22 cellular contexts compared by ENCODE assay signal in genomic region chr20:48460681-48461080, GRCh38.
DNase-seq lines count a peak whose midpoint lies in the region; ATAC-seq, FAIRE-seq and TF ChIP-seq lines count a peak whose summit lies in the region.
"Had no signal": no experiment of that assay in that cellular context is flagged by ENCODE, and none has a peak within 500 bp of the region (broad histone marks: within the 10 kb centered on the region; RNA-seq: fewer than 3 reads in every experiment).

No MANE protein-coding gene starts in this region.

- H3K4me3 Mint-ChIP-seq in stimulated activated memory B cell treated with anti-CD40 and anti-IgM and Interleukin-4, amounts not matched to agents 10 μg/mL and 1 μg/mL and 100 μg/mL, for 72 hours: peak overlapping the region; percentile 25
- no peak overlapping the region for H3K4me3 Mint-ChIP-seq in effector memory CD8-positive, alpha-beta T cell
- H3K4me3 Mint-ChIP-seq: CD8-positive, alpha-beta memory T cell had no signal

- H3K27me3 ChIP-seq in GM12878 (replicated peaks in 1 of 2; ENCODE audit: control insufficient read depth in 2 of 2, insufficient read depth in 2 of 2, low read length in 1 of 2): 0 out of 4 replicates have a peak, but pooled peaks cover 0 to 2% of the 10 kb centered on the region in 2 experiments
- no peaks in the 10 kb centered on the region for H3K27me3 ChIP-seq in neural cell (ENCODE audit: insufficient read depth, low read depth, low read length)

- DNase-seq in activated CD4-positive, CD25-positive, alpha-beta regulatory T cell treated with anti-CD3 and anti-CD28 coated beads, Interleukin-2, amount 50 U/mL, for 72 hours: peak; percentile 0
- DNase-seq in GM12878 (ENCODE audit: low read depth, low spot score) (no peak), NCI-H524 treated with DMSO at 0.1 percent for 48 hours (lab: John Stamatoyannopoulos, UW) (no peak)
- no peak for DNase-seq in effector memory CD8-positive, alpha-beta T cell
- DNase-seq: C1 segment of cervical spinal cord; Calu3; CD8-positive, alpha-beta memory T cell; DMS153; GF-D8; HCEC 1CT; KBM-7; NCI-H1092; NCI-H1436 treated with DMSO at 0.1 percent for 48 hours; NCI-H1930; NCI-H2227 treated with DMSO at 0.1 percent for 48 hours; NCI-H510A; NCI-H748 treated with DMSO at 0.1 percent for 48 hours had no signal

- no peak overlapping the region for H3K4me3 ChIP-seq in GM12878
- no peak overlapping the region for H3K4me3 ChIP-seq in neural cell (ENCODE audit: low read length)

- H3K36me3 ChIP-seq in GM12878 (ENCODE audit: control insufficient read depth in 2 of 2, insufficient read depth in 2 of 2, low read length in 1 of 2) (no peaks in the 10 kb centered on the region), neural cell (ENCODE audit: insufficient read depth, low read length) (no peaks in the 10 kb centered on the region)

- H4K20me1 ChIP-seq in GM12878 (ENCODE audit: control insufficient read depth, insufficient read depth) (no peaks in the 10 kb centered on the region), neural cell (ENCODE audit: insufficient read depth) (no peaks in the 10 kb centered on the region)

- H3K9me3 Mint-ChIP-seq in stimulated activated memory B cell treated with anti-CD40 and anti-IgM and Interleukin-4, amounts not matched to agents 10 μg/mL and 1 μg/mL and 100 μg/mL, for 72 hours: peaks cover 3% of the 10 kb centered on the region
- no peaks in the 10 kb centered on the region for H3K9me3 Mint-ChIP-seq in effector memory CD8-positive, alpha-beta T cell
- H3K9me3 Mint-ChIP-seq: CD8-positive, alpha-beta memory T cell had no signal

- H3K79me2 ChIP-seq in GM12878 (ENCODE audit: control insufficient read depth, insufficient read depth, low read length): no peaks in the 10 kb centered on the region
- H3K79me2 ChIP-seq in neural cell (replicated peaks; ENCODE audit: insufficient read depth, low read length): no peaks in the 10 kb centered on the region

- FAIRE-seq in GM12878 (lab: Jason Lieb, UNC): no peak

- intact Hi-C loops in GM12878 (cut with micrococcal nuclease; ENCODE audit: unreplicated experiment): no loop called here

- H3K9me3 ChIP-seq in GM12878 (replicated peaks; ENCODE audit: control insufficient read depth, insufficient read depth, low read length) (no peaks in the 10 kb centered on the region), neural cell (ENCODE audit: low read length) (no peaks in the 10 kb centered on the region)

- no peaks in the 10 kb centered on the region for H3F3A ChIP-seq in neural cell (ENCODE audit: insufficient read depth, low read length, poor library complexity, severe bottlenecking)

- in situ Hi-C loops in GM12878 (cut with MboI): no loop called here

- TF ChIP-seq RAD21 in GM12878 (IDR thresholded peaks at IDR 0.05; ENCODE audit: insufficient read depth, low read depth, low read length): no peak
- no peak for TF ChIP-seq RAD21 in neural cell (conservative IDR thresholded peaks at IDR 0.05)

- no peak for TF ChIP-seq POLR2A in GM12878 (IDR thresholded peaks at IDR 0.05; ENCODE audit: low read depth, low read length)

- 17% methylated on average over 4 of the region's 4 CpGs for WGBS in GM12878 (ENCODE audit: insufficient coverage, insufficient replicate concordance, low lambda C conversion rate, missing lambda C conversion rate)

- TF ChIP-seq EP300 in GM12878 (IDR thresholded peaks at IDR 0.05; ENCODE audit: borderline replicate concordance in 1 of 2, control insufficient read depth in 1 of 2, low read depth in 2 of 2, low read length in 2 of 2) (no peak), neural cell (conservative IDR thresholded peaks at IDR 0.05; ENCODE audit: poor library complexity, severe bottlenecking) (no peak)

- no peaks in the 10 kb centered on the region for H3K9me2 ChIP-seq in neural cell (ENCODE audit: insufficient read depth, low read length)

- peaks cover 37% of the 10 kb centered on the region for H3K4me1 Mint-ChIP-seq in stimulated activated memory B cell treated with anti-CD40 and anti-IgM and Interleukin-4, amounts not matched to agents 10 μg/mL and 1 μg/mL and 100 μg/mL, for 72 hours
- no peaks in the 10 kb centered on the region for H3K4me1 Mint-ChIP-seq in effector memory CD8-positive, alpha-beta T cell (ENCODE audit: low read depth in 2 of 2)
- H3K4me1 Mint-ChIP-seq: CD8-positive, alpha-beta memory T cell had no signal

- POLR2A ChIA-PET in GM12878 (lab: Charles Lee): no interaction called here

- H3K9ac ChIP-seq in GM12878 (ENCODE audit: control insufficient read depth, insufficient read depth, low read length) (no peak overlapping the region), neural cell (ENCODE audit: low read length) (no peak overlapping the region)

- BruUV-seq in GM12878 (replicated peaks; lab: Mats Ljungman, UMichigan): no TSS peak

- peak overlapping the region; percentile 35 for H3K27ac Mint-ChIP-seq in stimulated activated memory B cell treated with anti-CD40 and anti-IgM and Interleukin-4, amounts not matched to agents 10 μg/mL and 1 μg/mL and 100 μg/mL, for 72 hours
- H3K27ac Mint-ChIP-seq in effector memory CD8-positive, alpha-beta T cell: no peak overlapping the region
- H3K27ac Mint-ChIP-seq: CD8-positive, alpha-beta memory T cell had no signal

- RAD21 ChIA-PET in GM12878 (lab: Charles Lee; ENCODE audit: unreplicated experiment): interaction anchor here (0.6 to 1.0 kb wide), 2 partner anchors 160 to 299 kb away, joined by 3 to 5 read pairs; no protein-coding TSS in a partner anchor

- TF ChIP-seq CTCF in GM12878 (IDR thresholded peaks at IDR 0.05 in 2 of 3, conservative IDR thresholded peaks at IDR 0.05 in 1 of 3; ENCODE audit: control insufficient read depth in 2 of 3, extremely low read depth in 1 of 3, insufficient read depth in 1 of 3, low read depth in 3 of 3, low read length in 3 of 3): no peak
- TF ChIP-seq CTCF in neural cell (IDR thresholded peaks at IDR 0.05; ENCODE audit: poor library complexity, severe bottlenecking): no peak

- H2AFZ ChIP-seq in GM12878 (ENCODE audit: control insufficient read depth, low read depth, low read length) (peak overlapping the region; percentile 42; the same call in 1 of the 2 replicates), neural cell (ENCODE audit: low read depth, low read length) (no peak overlapping the region)

- H3K36me3 Mint-ChIP-seq in stimulated activated memory B cell treated with anti-CD40 and anti-IgM and Interleukin-4, amounts not matched to agents 10 μg/mL and 1 μg/mL and 100 μg/mL, for 72 hours: no peaks in the 10 kb centered on the region
- H3K36me3 Mint-ChIP-seq in effector memory CD8-positive, alpha-beta T cell (ENCODE audit: insufficient read depth): no peaks in the 10 kb centered on the region
- H3K36me3 Mint-ChIP-seq: CD8-positive, alpha-beta memory T cell had no signal

- H3K4me2 ChIP-seq in GM12878 (ENCODE audit: control insufficient read depth, insufficient read depth) (peak overlapping the region; percentile 27; the same call in 1 of the 2 replicates), neural cell (ENCODE audit: low read length) (no peak overlapping the region)

- ATAC-seq in activated CD4-positive, CD25-positive, alpha-beta regulatory T cell treated with anti-CD3 and anti-CD28 coated beads, Interleukin-2, amount 50 U/mL, for 24 hours: no peak
- ATAC-seq in GM12878: peak; percentile 20
- ATAC-seq in stimulated activated memory B cell treated with anti-CD40 and anti-IgM and Interleukin-4, amounts not matched to agents 10 μg/mL and 1 μg/mL and 100 μg/mL, for 72 hours: peak; percentile 32
- no peak for ATAC-seq in HG02973 (IDR thresholded peaks at IDR 0.05; ENCODE audit: unreplicated experiment)
- no peak for ATAC-seq in effector memory CD8-positive, alpha-beta T cell (replicated peaks)

- CTCF ChIA-PET in GM12878 (lab: Yijun Ruan, JAX): no interaction called here

- SMC1A ChIA-PET in GM12878 (lab: Charles Lee; ENCODE audit: uncharacterized antibody, unreplicated experiment): interaction anchor here (0.6 to 2.0 kb wide), 2 partner anchors 22 to 113 kb away, joined by 3 to 9 read pairs; no protein-coding TSS in a partner anchor

- peaks cover 39% of the 10 kb centered on the region for H3K27me3 Mint-ChIP-seq in stimulated activated memory B cell treated with anti-CD40 and anti-IgM and Interleukin-4, amounts not matched to agents 10 μg/mL and 1 μg/mL and 100 μg/mL, for 72 hours
- H3K27me3 Mint-ChIP-seq in effector memory CD8-positive, alpha-beta T cell: peaks cover 27 to 55% of the 10 kb centered on the region in 2 donors

- H3K27ac ChIP-seq in GM12878 (ENCODE audit: control insufficient read depth, insufficient read depth) (no peak overlapping the region), neural cell (ENCODE audit: low read length) (peak overlapping the region; percentile 4)
- H3K27ac ChIP-seq: 22Rv1 had no signal

- H3K4me1 ChIP-seq in GM12878 (ENCODE audit: control insufficient read depth, insufficient read depth, low read length): peaks cover 31% of the 10 kb centered on the region

TF ChIP-seq in GM12878, 131 proteins besides CTCF, POLR2A, EP300 and RAD21 (continues in another document):
- TF ChIP-seq PBX3 (IDR thresholded peaks at IDR 0.05; ENCODE audit: insufficient replicate concordance, low read depth, low read length): peak; percentile 73
- TF ChIP-seq RFX5 (IDR thresholded peaks at IDR 0.05; ENCODE audit: low read depth, low read length): no peak

TF ChIP-seq in neural cell, 6 proteins besides CTCF, POLR2A, EP300 and RAD21 (continues in another document):
- TF ChIP-seq SMC3 (conservative IDR thresholded peaks at IDR 0.05; ENCODE audit: poor library complexity) (no peak), POLR2AphosphoS5 (IDR thresholded peaks at IDR 0.05) (no peak), TAF1 (IDR thresholded peaks at IDR 0.05; ENCODE audit: low read depth) (no peak), EZH2 (IDR thresholded peaks at IDR 0.05; ENCODE audit: borderline replicate concordance, insufficient read depth, low read length, poor library complexity, severe bottlenecking) (no peak), MXI1 (conservative IDR thresholded peaks at IDR 0.05; ENCODE audit: poor library complexity, severe bottlenecking) (no peak)

Comparison
In these comparisons a context has a peak if more than half of its experiments do, and no peak if none do; other contexts are left out.
1. ATAC-seq: peak in GM12878 (single experiment) and stimulated activated memory B cell treated with anti-CD40 and anti-IgM and Interleukin-4, amounts not matched to agents 10 μg/mL and 1 μg/mL and 100 μg/mL, for 72 hours (single experiment); none in activated CD4-positive, CD25-positive, alpha-beta regulatory T cell treated with anti-CD3 and anti-CD28 coated beads, Interleukin-2, amount 50 U/mL, for 24 hours (0 of 2), HG02973 (single experiment) and effector memory CD8-positive, alpha-beta T cell (single experiment).